In genomic region chr15:92832992-92833438, GRCh38 we compare ENCODE assay signal across 8 cellular contexts.
A peak's percentile ranks its signal among the peaks of the same experiment; 100 is the strongest.
DNase-seq lines count a peak whose midpoint lies in the region; ATAC-seq and TF ChIP-seq lines count a peak whose summit lies in the region.

No MANE protein-coding gene starts in this region.

- H3K27me3 ChIP-seq in tibial artery: no peaks in the 10 kb centered on the region

- H3K4me1 ChIP-seq in tibial artery: peaks cover 5 to 65% (median 41%) of the 10 kb centered on the region in 4 donors

- DNase-seq in activated T-cell treated with anti-CD3 and anti-CD28 coated beads, Interleukin-2, amount 50 U/mL, for 24 hours: no peak
- DNase-seq in activated T-cell treated with anti-CD3 and anti-CD28 coated beads, Interleukin-2, amount 50 U/mL, for 1 hour: no peak
- no peak for DNase-seq in memory B cell (ENCODE audit: low spot score in 2 of 2)
- DNase-seq in tibial artery: no peak
- no peak for DNase-seq in NCI-H524 treated with DMSO at 0.1 percent for 48 hours (lab: John Stamatoyannopoulos, UW)
- DNase-seq in nucleus accumbens (lab: John Stamatoyannopoulos, UW): no peak
- no peak for DNase-seq in dedifferentiated amniotic fluid mesenchymal stem cell (ENCODE audit: extremely low spot score)

- TF ChIP-seq CTCF in tibial artery (IDR thresholded peaks at IDR 0.05): peak in 1 of 2 experiments; percentile 13

- intact Hi-C loops in tibial artery (cut with DNase I; ENCODE audit: low total_unique reads): loop anchor here (1.0 kb wide), 1 partner anchor 49 kb away; no protein-coding TSS in a partner anchor

- ATAC-seq in memory B cell (ENCODE audit: low read depth): no peak

- no peaks in the 10 kb centered on the region for H3K36me3 Mint-ChIP-seq in activated T-cell treated with anti-CD3 and anti-CD28 coated beads, Interleukin-2, amount 50 U/mL, for 24 hours (ENCODE audit: low read depth)
- no peaks in the 10 kb centered on the region for H3K36me3 Mint-ChIP-seq in memory B cell

- H3K4me1 Mint-ChIP-seq in activated T-cell treated with anti-CD3 and anti-CD28 coated beads, Interleukin-2, amount 50 U/mL, for 24 hours (ENCODE audit: low read depth): peaks cover 62% of the 10 kb centered on the region
- H3K4me1 Mint-ChIP-seq in memory B cell: peaks cover 21% of the 10 kb centered on the region

- no peaks in the 10 kb centered on the region for H3K27me3 Mint-ChIP-seq in activated T-cell treated with anti-CD3 and anti-CD28 coated beads, Interleukin-2, amount 50 U/mL, for 24 hours
- H3K27me3 Mint-ChIP-seq in memory B cell: no peaks in the 10 kb centered on the region

- no peaks in the 10 kb centered on the region for H3K9me3 ChIP-seq in tibial artery

- no peaks in the 10 kb centered on the region for H3K36me3 ChIP-seq in tibial artery

- no peaks in the 10 kb centered on the region for H3K9me3 Mint-ChIP-seq in activated T-cell treated with anti-CD3 and anti-CD28 coated beads, Interleukin-2, amount 50 U/mL, for 24 hours
- H3K9me3 Mint-ChIP-seq in memory B cell: no peaks in the 10 kb centered on the region

- H3K27ac ChIP-seq in angular gyrus (ENCODE audit: low read depth, low read length) (peak overlapping the region; percentile 98), tibial artery (peak overlapping the region; percentile 86 to 92)

- peak overlapping the region; percentile 70 for H3K4me3 Mint-ChIP-seq in activated T-cell treated with anti-CD3 and anti-CD28 coated beads, Interleukin-2, amount 50 U/mL, for 24 hours
- no peak overlapping the region for H3K4me3 Mint-ChIP-seq in memory B cell

- peak overlapping the region; percentile 99 for H3K27ac Mint-ChIP-seq in activated T-cell treated with anti-CD3 and anti-CD28 coated beads, Interleukin-2, amount 50 U/mL, for 24 hours
- peak overlapping the region; percentile 88 for H3K27ac Mint-ChIP-seq in memory B cell

- H3K4me3 ChIP-seq in tibial artery: peak overlapping the region; percentile 44 to 48
